17 cellular contexts compared by ENCODE assay signal in genomic region chr12:69096669-69097364, GRCh38.
DNase-seq lines count a peak whose midpoint lies in the region; ATAC-seq, FAIRE-seq and TF ChIP-seq lines count a peak whose summit lies in the region.
"Had no signal": no experiment of that assay in that cellular context is flagged by ENCODE, and none has a peak within 500 bp of the region (broad histone marks: within the 10 kb centered on the region; RNA-seq: fewer than 3 reads in every experiment).

No MANE protein-coding gene starts in this region.

- no peak overlapping the region for H3K4me3 Mint-ChIP-seq in astrocyte (ENCODE audit: unreplicated experiment)
- H3K4me3 Mint-ChIP-seq in activated CD4-positive, alpha-beta memory T cell treated with anti-CD3 and anti-CD28 coated beads for 36 hours, result no peak overlapping the region
- H3K4me3 Mint-ChIP-seq: activated T-cell treated with anti-CD3 and anti-CD28 coated beads, Interleukin-2, amount 50 U/mL, for 24 hours had no signal

- no peaks in the 10 kb centered on the region for H3K9me3 Mint-ChIP-seq in astrocyte (ENCODE audit: unreplicated experiment)
- no peaks in the 10 kb centered on the region for H3K9me3 Mint-ChIP-seq in activated CD4-positive, alpha-beta memory T cell treated with anti-CD3 and anti-CD28 coated beads for 36 hours
- H3K9me3 Mint-ChIP-seq: activated T-cell treated with anti-CD3 and anti-CD28 coated beads, Interleukin-2, amount 50 U/mL, for 24 hours had no signal

- H3K9ac ChIP-seq in HUES64 (ENCODE audit: low read depth, low read length) (no peak overlapping the region; the same call in 1 of the 2 replicates), astrocyte (ENCODE audit: low read length) (no peak overlapping the region)

- TF ChIP-seq CTCF in astrocyte (IDR thresholded peaks at IDR 0.05; ENCODE audit: insufficient read depth, low read depth, low read length), result no peak

- H3K79me2 ChIP-seq in astrocyte (ENCODE audit: insufficient read depth, low read length), result no peaks in the 10 kb centered on the region

- no peak for FAIRE-seq in astrocyte (lab: Jason Lieb, UNC)
- FAIRE-seq: G401.6 had no signal

- no peaks in the 10 kb centered on the region for H4K20me1 ChIP-seq in astrocyte (ENCODE audit: insufficient read depth, low read length)

- H3K27ac Mint-ChIP-seq in astrocyte (ENCODE audit: unreplicated experiment), result no peak overlapping the region
- H3K27ac Mint-ChIP-seq in activated CD4-positive, alpha-beta memory T cell treated with anti-CD3 and anti-CD28 coated beads for 36 hours, result no peak overlapping the region
- H3K27ac Mint-ChIP-seq: activated T-cell treated with anti-CD3 and anti-CD28 coated beads, Interleukin-2, amount 50 U/mL, for 24 hours had no signal

- H3K27me3 Mint-ChIP-seq in astrocyte (ENCODE audit: low read depth, unreplicated experiment), result peaks cover 2% of the 10 kb centered on the region
- peaks cover 10% of the 10 kb centered on the region for H3K27me3 Mint-ChIP-seq in activated CD4-positive, alpha-beta memory T cell treated with anti-CD3 and anti-CD28 coated beads for 36 hours

- peak overlapping the region; percentile 34; the same call in 1 of the 2 replicates for H3K27ac ChIP-seq in HUES64 (ENCODE audit: low read depth, low read length)
- H3K27ac ChIP-seq in astrocyte (ENCODE audit: low read depth, low read length), result no peak overlapping the region
- H3K27ac ChIP-seq: body of pancreas, SK-N-MC had no signal

- H3K27me3 ChIP-seq in HUES64 (ENCODE audit: insufficient read depth, low read length) (no peaks in the 10 kb centered on the region), astrocyte (ENCODE audit: insufficient read depth, low read length) (no peaks in the 10 kb centered on the region), MG63 (no peaks in the 10 kb centered on the region)
- H3K27me3 ChIP-seq: body of pancreas had no signal

- H2AFZ ChIP-seq in astrocyte (ENCODE audit: low read depth, low read length), result no peak overlapping the region

- no peak for ATAC-seq in HG02970 (IDR thresholded peaks at IDR 0.05; ENCODE audit: low FRiP score, unreplicated experiment)
- ATAC-seq: body of pancreas had no signal

- H3K4me1 ChIP-seq in HUES64 (ENCODE audit: insufficient read depth, low read length) (peaks cover 48% of the 10 kb centered on the region), astrocyte (ENCODE audit: insufficient read depth, low read length) (peaks cover 18% of the 10 kb centered on the region)

- CTCF ChIA-PET in activated CD4-positive, alpha-beta memory T cell treated with anti-CD3 and anti-CD28 coated beads for 36 hours (lab: Charles Lee), result no interaction called here

- intact Hi-C loops in activated CD4-positive, alpha-beta memory T cell treated with anti-CD3 and anti-CD28 coated beads for 36 hours (cut with micrococcal nuclease), result no loop called here

- DNase-seq in Caki2 (ENCODE audit: low read depth), result peak; percentile 35
- peak; percentile 68 for DNase-seq in astrocyte (ENCODE audit: low read depth)
- DNase-seq in kidney glomerular epithelial cell (lab: John Stamatoyannopoulos, UW), result peak; percentile 60
- DNase-seq in MG63, result no peak
- no peak for DNase-seq in activated CD4-positive, alpha-beta memory T cell treated with anti-CD3 and anti-CD28 coated beads for 36 hours
- no peak for DNase-seq in HCEC 1CT
- DNase-seq: activated T-cell treated with anti-CD3 and anti-CD28 coated beads, Interleukin-2, amount 50 U/mL, for 24 hours; body of pancreas; C1 segment of cervical spinal cord; heart right ventricle; IMR-90; NCI-H1694; substantia nigra had no signal

- H3K36me3 ChIP-seq in HUES64 (ENCODE audit: insufficient read depth, low read length) (no peaks in the 10 kb centered on the region), astrocyte (ENCODE audit: insufficient read depth, low read length) (no peaks in the 10 kb centered on the region), MG63 (no peaks in the 10 kb centered on the region)
- H3K36me3 ChIP-seq: heart right ventricle had no signal

- H3K4me3 ChIP-seq in HUES64 (ENCODE audit: low read length) (no peak overlapping the region), astrocyte (ENCODE audit: insufficient read depth, low read depth, low read length) (no peak overlapping the region), MG63 (no peak overlapping the region)
- H3K4me3 ChIP-seq: body of pancreas, heart right ventricle, SK-N-MC had no signal

- WGBS in HUES64, result 69% methylated on average over 1 of the region's 1 CpG

- in situ Hi-C loops in Caki2 (cut with HindIII; ENCODE audit: low pct_unique_long_range_greater_than_20kb, low sequenced_read_pairs), result no loop called here

- POLR2A ChIA-PET in activated CD4-positive, alpha-beta memory T cell treated with anti-CD3 and anti-CD28 coated beads for 36 hours (lab: Charles Lee), result no interaction called here

- H3K4me1 Mint-ChIP-seq in astrocyte (ENCODE audit: low read depth, unreplicated experiment), result peaks cover 6% of the 10 kb centered on the region
- no peaks in the 10 kb centered on the region for H3K4me1 Mint-ChIP-seq in activated CD4-positive, alpha-beta memory T cell treated with anti-CD3 and anti-CD28 coated beads for 36 hours (ENCODE audit: low read depth)

- peak overlapping the region; percentile 36 for H3K4me2 ChIP-seq in astrocyte (ENCODE audit: low read length)

- no peaks in the 10 kb centered on the region for H3K36me3 Mint-ChIP-seq in astrocyte (ENCODE audit: low read depth, unreplicated experiment)
- no peaks in the 10 kb centered on the region for H3K36me3 Mint-ChIP-seq in activated CD4-positive, alpha-beta memory T cell treated with anti-CD3 and anti-CD28 coated beads for 36 hours

- H3K9me3 ChIP-seq in HUES64 (ENCODE audit: insufficient read depth, low read depth, low read length) (no peaks in the 10 kb centered on the region), astrocyte (ENCODE audit: insufficient read depth, low read depth, low read length) (no peaks in the 10 kb centered on the region), MG63 (no peaks in the 10 kb centered on the region)
- H3K9me3 ChIP-seq: body of pancreas, heart right ventricle had no signal

Comparison
In these comparisons a context has a peak if more than half of its experiments do, and no peak if none do; other contexts are left out.
1. DNase-seq: peak in Caki2 (single experiment), astrocyte (single experiment) and kidney glomerular epithelial cell (single experiment); none in MG63 (single experiment), activated CD4-positive, alpha-beta memory T cell treated with anti-CD3 and anti-CD28 coated beads for 36 hours (single experiment) and HCEC 1CT (single experiment).